ENCODE assay signal across 27 cellular contexts in the genomic region with DNA sequence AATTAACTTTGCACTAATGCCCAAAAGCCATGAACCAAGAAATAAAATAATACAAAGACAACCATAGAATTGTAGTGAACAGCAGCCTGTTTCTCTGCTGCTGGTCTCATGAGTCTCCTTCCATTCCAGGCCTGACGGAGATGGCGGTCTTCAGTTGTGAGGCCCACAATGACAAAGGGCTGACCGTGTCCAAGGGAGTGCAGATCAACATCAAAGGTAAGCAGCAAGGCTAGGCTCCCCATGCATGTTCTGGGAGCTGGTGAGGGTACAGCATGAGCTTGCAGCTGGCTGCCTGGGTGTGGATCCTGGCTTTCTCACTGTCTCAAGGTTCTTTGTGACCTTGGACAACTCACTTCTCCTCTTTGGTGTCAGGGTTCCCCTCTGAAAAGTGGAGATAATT.
DNase-seq lines count a peak whose midpoint lies in the region; ATAC-seq, FAIRE-seq and TF ChIP-seq lines count a peak whose summit lies in the region.
"Had no signal": no experiment of that assay in that cellular context is flagged by ENCODE, and none has a peak within 500 bp of the region (broad histone marks: within the 10 kb centered on the region; RNA-seq: fewer than 3 reads in every experiment).

No MANE protein-coding gene starts in this region.

- TF ChIP-seq EP300 in HepG2 (IDR thresholded peaks at IDR 0.05; ENCODE audit: low read depth in 2 of 2, low read length in 2 of 2) (no peak), HepG2 (CRISPR knock-in tag; IDR thresholded peaks at IDR 0.05; ENCODE audit: borderline replicate concordance) (no peak)

- no peak overlapping the region for H3K4me2 ChIP-seq in HepG2 (ENCODE audit: low read depth, low read length)
- H3K4me2 ChIP-seq in neuronal stem cell (ENCODE audit: insufficient read depth, low read length, poor library complexity, severe bottlenecking) = no peak overlapping the region
- H3K4me2 ChIP-seq: BLaER1 had no signal

- no peak overlapping the region for H3K4me3 ChIP-seq in HepG2 (replicated peaks in 1 of 3; ENCODE audit: insufficient read depth in 1 of 3, low read depth in 2 of 3, low read length in 3 of 3)
- H3K4me3 ChIP-seq in right lobe of liver = no peak overlapping the region
- no peak overlapping the region for H3K4me3 ChIP-seq in endodermal cell (ENCODE audit: low read length)
- H3K4me3 ChIP-seq in neuronal stem cell (ENCODE audit: low read length in 2 of 2) = no peak overlapping the region
- H3K4me3 ChIP-seq: BLaER1 had no signal

- H4K20me1 ChIP-seq in HepG2 (ENCODE audit: insufficient read depth, low read length) = no peaks in the 10 kb centered on the region
- H4K20me1 ChIP-seq: BLaER1 had no signal

- peak overlapping the region; percentile 81 for H3K18ac ChIP-seq in neuronal stem cell (ENCODE audit: low read length)

- no peak overlapping the region for H3K9ac ChIP-seq in HepG2 (ENCODE audit: insufficient read depth, low read depth, low read length)
- H3K9ac ChIP-seq in endodermal cell (ENCODE audit: extremely low read depth, low read length, poor library complexity, severe bottlenecking) = no peak overlapping the region
- H3K9ac ChIP-seq in neuronal stem cell (ENCODE audit: low read depth, low read length, poor library complexity) = no peak overlapping the region
- H3K9ac ChIP-seq: BLaER1 had no signal

- no peaks in the 10 kb centered on the region for H3K79me2 ChIP-seq in HepG2 (ENCODE audit: insufficient read depth, low read length)

- no peak for TF ChIP-seq CTCF in HepG2 (CRISPR knock-in tag; IDR thresholded peaks at IDR 0.05)
- TF ChIP-seq CTCF in right lobe of liver (IDR thresholded peaks at IDR 0.05) = no peak
- TF ChIP-seq CTCF in endodermal cell (conservative IDR thresholded peaks at IDR 0.05) = no peak
- TF ChIP-seq CTCF in GM10248 (IDR thresholded peaks at IDR 0.05; ENCODE audit: control extremely low read depth, extremely low read depth, low read depth, missing control alignments) = no peak

- no peak overlapping the region for H4K91ac ChIP-seq in neuronal stem cell (ENCODE audit: low read depth, low read length, poor library complexity)

- no peak for FAIRE-seq in HepG2 (lab: Jason Lieb, UNC)
- FAIRE-seq: A204.1, GM12891, GM19239 had no signal

- peaks cover 67% of the 10 kb centered on the region for H3K36me3 Mint-ChIP-seq in endodermal cell (ENCODE audit: low read depth)
- H3K36me3 Mint-ChIP-seq: CD4-positive, alpha-beta memory T cell; CD4-positive, CD25-positive, alpha-beta regulatory T cell; CD8-positive, alpha-beta memory T cell had no signal

- no peak overlapping the region for H2BK5ac ChIP-seq in neuronal stem cell (ENCODE audit: low read length)

- H3K27ac Mint-ChIP-seq in endodermal cell = peak overlapping the region; percentile 80
- H3K27ac Mint-ChIP-seq: CD4-positive, alpha-beta memory T cell; CD4-positive, CD25-positive, alpha-beta regulatory T cell had no signal

- H2BK120ac ChIP-seq in neuronal stem cell (ENCODE audit: low read depth, low read length) = no peak overlapping the region

- no peak overlapping the region for H3K4ac ChIP-seq in neuronal stem cell (ENCODE audit: low read length)

- H2AFZ ChIP-seq in HepG2 (ENCODE audit: low read length) = no peak overlapping the region
- no peak overlapping the region for H2AFZ ChIP-seq in neuronal stem cell (ENCODE audit: low read length)

- peaks cover 13 to 61% of the 10 kb centered on the region in 2 experiments for H3K36me3 ChIP-seq in HepG2 (replicated peaks in 1 of 2; ENCODE audit: control insufficient read depth in 1 of 2, insufficient read depth in 2 of 2, low read length in 2 of 2)
- H3K36me3 ChIP-seq in right lobe of liver = peaks cover 0 to 23% (median 8%) of the 10 kb centered on the region in 4 donors
- peaks cover 76% of the 10 kb centered on the region for H3K36me3 ChIP-seq in endodermal cell (ENCODE audit: control insufficient read depth, insufficient read depth, low read length)
- H3K36me3 ChIP-seq in neuronal stem cell (replicated peaks in 1 of 2; ENCODE audit: control insufficient read depth in 2 of 2, insufficient read depth in 2 of 2, low read length in 2 of 2) = peaks cover 0 to 11% of the 10 kb centered on the region in 2 donors
- H3K36me3 ChIP-seq: BE2C, BLaER1 had no signal

- in situ Hi-C loops in HepG2 (cut with HindIII; ENCODE audit: extremely low pct_ligation_motif_present, low pct_unique_long_range_greater_than_20kb) = no loop called here

- H3K9me3 ChIP-seq in HepG2 (ENCODE audit: low read length) (no peaks in the 10 kb centered on the region), right lobe of liver (no peaks in the 10 kb centered on the region), endodermal cell (ENCODE audit: control insufficient read depth, low read length) (no peaks in the 10 kb centered on the region), neuronal stem cell (replicated peaks in 1 of 2; ENCODE audit: control insufficient read depth in 2 of 2, insufficient read depth in 1 of 2, low read depth in 1 of 2, low read length in 2 of 2) (no peaks in the 10 kb centered on the region)
- H3K9me3 ChIP-seq: BE2C, BLaER1 had no signal

- H2AK5ac ChIP-seq in neuronal stem cell (ENCODE audit: low read depth, low read length) = no peak overlapping the region

- no peak overlapping the region for H4K8ac ChIP-seq in neuronal stem cell (ENCODE audit: low read depth, low read length)

- CTCF ChIA-PET in HepG2 (lab: Yijun Ruan, JAX; ENCODE audit: low intra/inter-chr PET ratio, low total read pairs) = no interaction called here
- CTCF ChIA-PET in GM10248 (lab: Yijun Ruan, JAX) = interaction anchor here (1.3 kb wide), 1 partner anchor 11 kb away, joined by 5 read pairs; no protein-coding TSS in a partner anchor

- H3K79me1 ChIP-seq in neuronal stem cell (ENCODE audit: low read depth, low read length) = no peaks in the 10 kb centered on the region

- peaks cover 23% of the 10 kb centered on the region for H3K4me1 Mint-ChIP-seq in endodermal cell
- H3K4me1 Mint-ChIP-seq: CD4-positive, alpha-beta memory T cell; CD4-positive, CD25-positive, alpha-beta regulatory T cell; CD8-positive, alpha-beta memory T cell had no signal

- H3K4me3 Mint-ChIP-seq in endodermal cell = no peak overlapping the region
- H3K4me3 Mint-ChIP-seq: CD14-positive monocyte; CD4-positive, alpha-beta memory T cell; CD4-positive, CD25-positive, alpha-beta regulatory T cell; CD8-positive, alpha-beta memory T cell had no signal

- POLR2A ChIA-PET in HepG2 (lab: Yijun Ruan, JAX) (interaction anchor here (1.1 kb wide), 1 partner anchor 18 kb away, joined by 3 read pairs; no protein-coding TSS in a partner anchor), GM10248 (lab: Yijun Ruan, JAX) (no interaction called here)

- no peak overlapping the region for H3K23ac ChIP-seq in neuronal stem cell (ENCODE audit: low read depth, low read length, poor library complexity)

- H3K27me3 Mint-ChIP-seq in endodermal cell (ENCODE audit: insufficient read depth) = no peaks in the 10 kb centered on the region

- WGBS in HepG2 (ENCODE audit: low lambda C conversion rate) = 96% methylated on average over 2 of the region's 3 CpGs
- WGBS in right lobe of liver (ENCODE audit: insufficient coverage, low coverage, low lambda C conversion rate, missing lambda C conversion rate) = 100% methylated on average over 3 of the region's 3 CpGs
- 92 to 96% methylated on average over 2 to 3 of the region's 3 CpGs for WGBS in endodermal cell (ENCODE audit: insufficient coverage in 1 of 2, insufficient read length in 1 of 2), 2 experiments
- WGBS in neuronal stem cell (ENCODE audit: extremely low coverage in 2 of 2, insufficient read length in 2 of 2, insufficient replicate concordance in 1 of 2), 2 donors = no CpG with 5 or more reads among the region's 3 CpGs

- no peaks in the 10 kb centered on the region for H3K9me3 Mint-ChIP-seq in endodermal cell
- H3K9me3 Mint-ChIP-seq: CD4-positive, alpha-beta memory T cell; CD8-positive, alpha-beta memory T cell had no signal

- intact Hi-C loops in HepG2 (cut with micrococcal nuclease; ENCODE audit: unreplicated experiment) = no loop called here
- intact Hi-C loops in right lobe of liver (cut with DNase I) = no loop called here
- intact Hi-C loops in sciatic nerve (cut with DNase I) = no loop called here

- H3K4me1 ChIP-seq in HepG2 (ENCODE audit: insufficient read depth, low read length) (peaks cover 40% of the 10 kb centered on the region), right lobe of liver (no peaks in the 10 kb centered on the region), endodermal cell (ENCODE audit: control insufficient read depth, insufficient read depth, low read length) (peaks cover 4% of the 10 kb centered on the region), neuronal stem cell (ENCODE audit: control insufficient read depth in 2 of 2, insufficient read depth in 1 of 2, low read depth in 1 of 2, low read length in 2 of 2) (peaks cover 0 to 7% of the 10 kb centered on the region in 2 donors)
- H3K4me1 ChIP-seq: BE2C, BLaER1 had no signal

- H3K27me3 ChIP-seq in HepG2 (ENCODE audit: control insufficient read depth in 1 of 2, insufficient read depth in 2 of 2, low read length in 2 of 2) (no peaks in the 10 kb centered on the region), right lobe of liver (no peaks in the 10 kb centered on the region), endodermal cell (ENCODE audit: control insufficient read depth, insufficient read depth, low read length, poor library complexity, severe bottlenecking) (no peaks in the 10 kb centered on the region), neuronal stem cell (ENCODE audit: control insufficient read depth in 3 of 3, insufficient read depth in 3 of 3, low read depth in 1 of 3, low read length in 3 of 3) (no peaks in the 10 kb centered on the region)
- H3K27me3 ChIP-seq: BE2C, BLaER1 had no signal

- TF ChIP-seq POLR2A in HepG2 (IDR thresholded peaks at IDR 0.05; ENCODE audit: insufficient read depth in 1 of 2, low read depth in 2 of 2, low read length in 2 of 2) (no peak), right lobe of liver (IDR thresholded peaks at IDR 0.05) (no peak)

- ATAC-seq in HepG2 (no peak; the same call in 2 of the 3 replicates), right lobe of liver (no peak), sciatic nerve (no peak)

- H3K27ac ChIP-seq in HepG2 (ENCODE audit: extremely low read length, insufficient read depth, low read length) (no peak overlapping the region), right lobe of liver (no peak overlapping the region), endodermal cell (ENCODE audit: low read depth, low read length) (no peak overlapping the region), neuronal stem cell (replicated peaks; ENCODE audit: low read length) (no peak overlapping the region)
- H3K27ac ChIP-seq: BLaER1 had no signal

- BruUV-seq in HepG2 (replicated peaks; lab: Mats Ljungman, UMichigan) = no TSS peak

- H3K14ac ChIP-seq in neuronal stem cell (ENCODE audit: low read length) = no peak overlapping the region

- DNase-seq in HepG2 (ENCODE audit: low spot score) (no peak), right lobe of liver (no peak), endodermal cell (no peak), neuronal stem cell (ENCODE audit: low spot score) (no peak), sciatic nerve (ENCODE audit: low spot score) (no peak), GM10248 (ENCODE audit: extremely low spot score) (no peak)
- DNase-seq in stimulated activated naive CD4-positive, alpha-beta T cell treated with Interleukin-2 at 50 U/mL for 16 hours (lab: John Stamatoyannopoulos, UW) = no peak
- DNase-seq: 8988T; ACHN; BE2C; C1 segment of cervical spinal cord; CD4-positive, alpha-beta memory T cell; CD4-positive, CD25-positive, alpha-beta regulatory T cell; CD8-positive, alpha-beta memory T cell; COR-L47; DMS 273 treated with DMSO at 0.1 percent for 48 hours; DMS153; DMS53; DMS79; DND-41; EL; GDM1 had no signal

- no peak for TF ChIP-seq RAD21 in HepG2 (CRISPR knock-in tag; IDR thresholded peaks at IDR 0.05)

- no peak overlapping the region for H2BK15ac ChIP-seq in neuronal stem cell (ENCODE audit: low read length)

- H2BK12ac ChIP-seq in neuronal stem cell (ENCODE audit: low read length) = no peak overlapping the region
